In the genomic region with DNA sequence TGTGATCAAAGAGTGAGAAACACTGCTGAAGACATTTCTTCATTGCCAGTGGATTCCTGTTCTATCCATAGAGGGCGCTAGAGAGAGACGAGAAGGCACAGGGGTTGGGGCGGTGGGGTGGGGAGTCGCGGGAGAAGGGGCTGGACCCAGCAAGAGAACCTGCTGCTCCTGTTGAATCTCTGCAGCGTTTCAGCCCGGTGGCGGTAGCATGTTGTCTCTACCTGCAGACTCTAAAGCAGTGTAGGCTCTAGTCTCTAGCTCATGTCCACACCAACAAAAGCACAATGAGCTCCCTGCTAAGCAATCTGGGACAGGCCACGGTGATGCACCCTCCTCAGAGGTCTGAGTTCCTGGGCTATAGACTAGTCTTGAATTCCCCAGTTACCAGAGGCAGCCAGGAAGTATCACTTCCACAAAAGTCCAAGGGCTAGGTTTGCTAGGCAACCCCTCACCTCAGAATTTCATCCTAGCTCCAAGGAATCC, we compare ENCODE assay signal across 1 cellular context.
TF ChIP-seq lines count a peak whose summit lies in the region.

No MANE protein-coding gene starts in this region.

TF ChIP-seq in GM12878, 131 proteins besides CTCF, POLR2A, EP300 and RAD21 (continued from another document):
- TF ChIP-seq, protein P1, sequence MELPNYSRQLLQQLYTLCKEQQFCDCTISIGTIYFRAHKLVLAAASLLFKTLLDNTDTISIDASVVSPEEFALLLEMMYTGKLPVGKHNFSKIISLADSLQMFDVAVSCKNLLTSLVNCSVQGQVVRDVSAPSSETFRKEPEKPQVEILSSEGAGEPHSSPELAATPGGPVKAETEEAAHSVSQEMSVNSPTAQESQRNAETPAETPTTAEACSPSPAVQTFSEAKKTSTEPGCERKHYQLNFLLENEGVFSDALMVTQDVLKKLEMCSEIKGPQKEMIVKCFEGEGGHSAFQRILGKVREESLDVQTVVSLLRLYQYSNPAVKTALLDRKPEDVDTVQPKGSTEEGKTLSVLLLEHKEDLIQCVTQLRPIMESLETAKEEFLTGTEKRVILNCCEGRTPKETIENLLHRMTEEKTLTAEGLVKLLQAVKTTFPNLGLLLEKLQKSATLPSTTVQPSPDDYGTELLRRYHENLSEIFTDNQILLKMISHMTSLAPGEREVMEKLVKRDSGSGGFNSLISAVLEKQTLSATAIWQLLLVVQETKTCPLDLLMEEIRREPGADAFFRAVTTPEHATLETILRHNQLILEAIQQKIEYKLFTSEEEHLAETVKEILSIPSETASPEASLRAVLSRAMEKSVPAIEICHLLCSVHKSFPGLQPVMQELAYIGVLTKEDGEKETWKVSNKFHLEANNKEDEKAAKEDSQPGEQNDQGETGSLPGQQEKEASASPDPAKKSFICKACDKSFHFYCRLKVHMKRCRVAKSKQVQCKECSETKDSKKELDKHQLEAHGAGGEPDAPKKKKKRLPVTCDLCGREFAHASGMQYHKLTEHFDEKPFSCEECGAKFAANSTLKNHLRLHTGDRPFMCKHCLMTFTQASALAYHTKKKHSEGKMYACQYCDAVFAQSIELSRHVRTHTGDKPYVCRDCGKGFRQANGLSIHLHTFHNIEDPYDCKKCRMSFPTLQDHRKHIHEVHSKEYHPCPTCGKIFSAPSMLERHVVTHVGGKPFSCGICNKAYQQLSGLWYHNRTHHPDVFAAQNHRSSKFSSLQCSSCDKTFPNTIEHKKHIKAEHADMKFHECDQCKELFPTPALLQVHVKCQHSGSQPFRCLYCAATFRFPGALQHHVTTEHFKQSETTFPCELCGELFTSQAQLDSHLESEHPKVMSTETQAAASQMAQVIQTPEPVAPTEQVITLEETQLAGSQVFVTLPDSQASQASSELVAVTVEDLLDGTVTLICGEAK (IDR thresholded peaks at IDR 0.05; ENCODE audit: borderline replicate concordance): no peak
- no peak for TF ChIP-seq SUPT20H (IDR thresholded peaks at IDR 0.05; ENCODE audit: borderline replicate concordance, control insufficient read depth, low read depth, low read length)
